In genomic region chr14:31022386-31022785, GRCh38 we compare ENCODE assay signal across 2 cellular contexts.
TF ChIP-seq lines count a peak whose summit lies in the region.

No MANE protein-coding gene starts in this region.

TF ChIP-seq in K562, 482 proteins besides CTCF, POLR2A, EP300 and RAD21:
- no peak for TF ChIP-seq XRCC3 (IDR thresholded peaks at IDR 0.05)
- TF ChIP-seq, protein P1, sequence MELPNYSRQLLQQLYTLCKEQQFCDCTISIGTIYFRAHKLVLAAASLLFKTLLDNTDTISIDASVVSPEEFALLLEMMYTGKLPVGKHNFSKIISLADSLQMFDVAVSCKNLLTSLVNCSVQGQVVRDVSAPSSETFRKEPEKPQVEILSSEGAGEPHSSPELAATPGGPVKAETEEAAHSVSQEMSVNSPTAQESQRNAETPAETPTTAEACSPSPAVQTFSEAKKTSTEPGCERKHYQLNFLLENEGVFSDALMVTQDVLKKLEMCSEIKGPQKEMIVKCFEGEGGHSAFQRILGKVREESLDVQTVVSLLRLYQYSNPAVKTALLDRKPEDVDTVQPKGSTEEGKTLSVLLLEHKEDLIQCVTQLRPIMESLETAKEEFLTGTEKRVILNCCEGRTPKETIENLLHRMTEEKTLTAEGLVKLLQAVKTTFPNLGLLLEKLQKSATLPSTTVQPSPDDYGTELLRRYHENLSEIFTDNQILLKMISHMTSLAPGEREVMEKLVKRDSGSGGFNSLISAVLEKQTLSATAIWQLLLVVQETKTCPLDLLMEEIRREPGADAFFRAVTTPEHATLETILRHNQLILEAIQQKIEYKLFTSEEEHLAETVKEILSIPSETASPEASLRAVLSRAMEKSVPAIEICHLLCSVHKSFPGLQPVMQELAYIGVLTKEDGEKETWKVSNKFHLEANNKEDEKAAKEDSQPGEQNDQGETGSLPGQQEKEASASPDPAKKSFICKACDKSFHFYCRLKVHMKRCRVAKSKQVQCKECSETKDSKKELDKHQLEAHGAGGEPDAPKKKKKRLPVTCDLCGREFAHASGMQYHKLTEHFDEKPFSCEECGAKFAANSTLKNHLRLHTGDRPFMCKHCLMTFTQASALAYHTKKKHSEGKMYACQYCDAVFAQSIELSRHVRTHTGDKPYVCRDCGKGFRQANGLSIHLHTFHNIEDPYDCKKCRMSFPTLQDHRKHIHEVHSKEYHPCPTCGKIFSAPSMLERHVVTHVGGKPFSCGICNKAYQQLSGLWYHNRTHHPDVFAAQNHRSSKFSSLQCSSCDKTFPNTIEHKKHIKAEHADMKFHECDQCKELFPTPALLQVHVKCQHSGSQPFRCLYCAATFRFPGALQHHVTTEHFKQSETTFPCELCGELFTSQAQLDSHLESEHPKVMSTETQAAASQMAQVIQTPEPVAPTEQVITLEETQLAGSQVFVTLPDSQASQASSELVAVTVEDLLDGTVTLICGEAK (IDR thresholded peaks at IDR 0.05), result peak; percentile 86
- TF ChIP-seq, protein P1 (CRISPR knock-in tag; IDR thresholded peaks at IDR 0.05), result peak; percentile 69; the same call in 1 of the 2 replicates

TF ChIP-seq in neural cell, 6 proteins besides CTCF, POLR2A, EP300 and RAD21:
- TF ChIP-seq POLR2AphosphoS5 (IDR thresholded peaks at IDR 0.05) (no peak), SMC3 (conservative IDR thresholded peaks at IDR 0.05; ENCODE audit: poor library complexity) (no peak), MXI1 (conservative IDR thresholded peaks at IDR 0.05; ENCODE audit: poor library complexity, severe bottlenecking) (no peak), TAF1 (IDR thresholded peaks at IDR 0.05; ENCODE audit: low read depth) (no peak), EZH2 (IDR thresholded peaks at IDR 0.05; ENCODE audit: borderline replicate concordance, insufficient read depth, low read length, poor library complexity, severe bottlenecking) (no peak)
- TF ChIP-seq, protein P2, sequence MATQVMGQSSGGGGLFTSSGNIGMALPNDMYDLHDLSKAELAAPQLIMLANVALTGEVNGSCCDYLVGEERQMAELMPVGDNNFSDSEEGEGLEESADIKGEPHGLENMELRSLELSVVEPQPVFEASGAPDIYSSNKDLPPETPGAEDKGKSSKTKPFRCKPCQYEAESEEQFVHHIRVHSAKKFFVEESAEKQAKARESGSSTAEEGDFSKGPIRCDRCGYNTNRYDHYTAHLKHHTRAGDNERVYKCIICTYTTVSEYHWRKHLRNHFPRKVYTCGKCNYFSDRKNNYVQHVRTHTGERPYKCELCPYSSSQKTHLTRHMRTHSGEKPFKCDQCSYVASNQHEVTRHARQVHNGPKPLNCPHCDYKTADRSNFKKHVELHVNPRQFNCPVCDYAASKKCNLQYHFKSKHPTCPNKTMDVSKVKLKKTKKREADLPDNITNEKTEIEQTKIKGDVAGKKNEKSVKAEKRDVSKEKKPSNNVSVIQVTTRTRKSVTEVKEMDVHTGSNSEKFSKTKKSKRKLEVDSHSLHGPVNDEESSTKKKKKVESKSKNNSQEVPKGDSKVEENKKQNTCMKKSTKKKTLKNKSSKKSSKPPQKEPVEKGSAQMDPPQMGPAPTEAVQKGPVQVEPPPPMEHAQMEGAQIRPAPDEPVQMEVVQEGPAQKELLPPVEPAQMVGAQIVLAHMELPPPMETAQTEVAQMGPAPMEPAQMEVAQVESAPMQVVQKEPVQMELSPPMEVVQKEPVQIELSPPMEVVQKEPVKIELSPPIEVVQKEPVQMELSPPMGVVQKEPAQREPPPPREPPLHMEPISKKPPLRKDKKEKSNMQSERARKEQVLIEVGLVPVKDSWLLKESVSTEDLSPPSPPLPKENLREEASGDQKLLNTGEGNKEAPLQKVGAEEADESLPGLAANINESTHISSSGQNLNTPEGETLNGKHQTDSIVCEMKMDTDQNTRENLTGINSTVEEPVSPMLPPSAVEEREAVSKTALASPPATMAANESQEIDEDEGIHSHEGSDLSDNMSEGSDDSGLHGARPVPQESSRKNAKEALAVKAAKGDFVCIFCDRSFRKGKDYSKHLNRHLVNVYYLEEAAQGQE (IDR thresholded peaks at IDR 0.05; ENCODE audit: borderline replicate concordance), result no peak
TF ChIP-seq in neural cell: peak in this region for 0.
